Comparison of ENCODE assay signal across 1 cellular context in the genomic region with DNA sequence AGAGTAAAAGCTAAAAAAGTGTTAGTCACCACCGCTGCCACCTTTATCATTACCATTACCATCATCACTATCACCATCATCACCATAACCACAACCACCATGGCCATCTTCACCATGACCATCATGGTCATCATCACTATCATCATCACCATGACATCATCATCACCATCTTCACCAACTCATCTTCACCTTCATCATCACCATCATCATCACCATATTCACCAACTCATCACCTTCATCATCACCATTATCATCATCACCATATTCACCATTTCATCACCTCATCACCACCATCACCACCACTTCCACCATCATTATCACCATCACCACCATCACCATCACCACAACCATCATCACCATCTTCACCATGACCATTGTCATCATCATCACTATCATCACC.
TF ChIP-seq lines count a peak whose summit lies in the region.

No MANE protein-coding gene starts in this region.

TF ChIP-seq in K562, 482 proteins besides CTCF, POLR2A, EP300 and RAD21 (continued from another document):
- TF ChIP-seq NFIX (CRISPR knock-in tag; IDR thresholded peaks at IDR 0.05; ENCODE audit: low read depth): no peak
- no peak for TF ChIP-seq IFI16 (CRISPR knock-in tag; IDR thresholded peaks at IDR 0.05)
- TF ChIP-seq, protein P1, sequence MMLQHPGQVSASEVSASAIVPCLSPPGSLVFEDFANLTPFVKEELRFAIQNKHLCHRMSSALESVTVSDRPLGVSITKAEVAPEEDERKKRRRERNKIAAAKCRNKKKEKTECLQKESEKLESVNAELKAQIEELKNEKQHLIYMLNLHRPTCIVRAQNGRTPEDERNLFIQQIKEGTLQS (IDR thresholded peaks at IDR 0.05): peak; percentile 70; the same call in 1 of the 2 replicates
- TF ChIP-seq, protein P1 (CRISPR knock-in tag; conservative IDR thresholded peaks at IDR 0.05): no peak
- TF ChIP-seq, protein P2, sequence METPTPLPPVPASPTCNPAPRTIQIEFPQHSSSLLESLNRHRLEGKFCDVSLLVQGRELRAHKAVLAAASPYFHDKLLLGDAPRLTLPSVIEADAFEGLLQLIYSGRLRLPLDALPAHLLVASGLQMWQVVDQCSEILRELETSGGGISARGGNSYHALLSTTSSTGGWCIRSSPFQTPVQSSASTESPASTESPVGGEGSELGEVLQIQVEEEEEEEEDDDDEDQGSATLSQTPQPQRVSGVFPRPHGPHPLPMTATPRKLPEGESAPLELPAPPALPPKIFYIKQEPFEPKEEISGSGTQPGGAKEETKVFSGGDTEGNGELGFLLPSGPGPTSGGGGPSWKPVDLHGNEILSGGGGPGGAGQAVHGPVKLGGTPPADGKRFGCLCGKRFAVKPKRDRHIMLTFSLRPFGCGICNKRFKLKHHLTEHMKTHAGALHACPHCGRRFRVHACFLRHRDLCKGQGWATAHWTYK (CRISPR knock-in tag; IDR thresholded peaks at IDR 0.05): no peak
- TF ChIP-seq SRSF1 (IDR thresholded peaks at IDR 0.05; ENCODE audit: low read depth, low read length): no peak
- no peak for TF ChIP-seq IRF2 (CRISPR knock-in tag; IDR thresholded peaks at IDR 0.05)
- TF ChIP-seq TEAD2 (tag; IDR thresholded peaks at IDR 0.05): no peak
- TF ChIP-seq TSC22D4 (tag; IDR thresholded peaks at IDR 0.05): peak; percentile 66; the same call in 1 of the 2 replicates
- TF ChIP-seq NCOR1 (IDR thresholded peaks at IDR 0.05): no peak
- TF ChIP-seq HLTF (IDR thresholded peaks at IDR 0.05): 0 out of 2 replicates have a peak, but pooled peaks have one; percentile 44
- no peak for TF ChIP-seq RBM14 (IDR thresholded peaks at IDR 0.05; ENCODE audit: borderline replicate concordance, insufficient read depth, low read depth, low read length)
- TF ChIP-seq, protein P3, sequence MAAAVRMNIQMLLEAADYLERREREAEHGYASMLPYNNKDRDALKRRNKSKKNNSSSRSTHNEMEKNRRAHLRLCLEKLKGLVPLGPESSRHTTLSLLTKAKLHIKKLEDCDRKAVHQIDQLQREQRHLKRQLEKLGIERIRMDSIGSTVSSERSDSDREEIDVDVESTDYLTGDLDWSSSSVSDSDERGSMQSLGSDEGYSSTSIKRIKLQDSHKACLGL (CRISPR knock-in tag; IDR thresholded peaks at IDR 0.05; ENCODE audit: borderline replicate concordance, poor library complexity, severe bottlenecking): no peak
- no peak for TF ChIP-seq ZNF444 (CRISPR knock-in tag; IDR thresholded peaks at IDR 0.05)
- no peak for TF ChIP-seq TAL1 (IDR thresholded peaks at IDR 0.05)
- no peak for TF ChIP-seq ZNF77 (CRISPR knock-in tag; IDR thresholded peaks at IDR 0.05)
- no peak for TF ChIP-seq TCFL5 (CRISPR knock-in tag; conservative IDR thresholded peaks at IDR 0.05)
- TF ChIP-seq POLR2AphosphoS5 (IDR thresholded peaks at IDR 0.05; ENCODE audit: control insufficient read depth, insufficient read depth, low read depth, low read length): no peak
- TF ChIP-seq, protein P4, sequence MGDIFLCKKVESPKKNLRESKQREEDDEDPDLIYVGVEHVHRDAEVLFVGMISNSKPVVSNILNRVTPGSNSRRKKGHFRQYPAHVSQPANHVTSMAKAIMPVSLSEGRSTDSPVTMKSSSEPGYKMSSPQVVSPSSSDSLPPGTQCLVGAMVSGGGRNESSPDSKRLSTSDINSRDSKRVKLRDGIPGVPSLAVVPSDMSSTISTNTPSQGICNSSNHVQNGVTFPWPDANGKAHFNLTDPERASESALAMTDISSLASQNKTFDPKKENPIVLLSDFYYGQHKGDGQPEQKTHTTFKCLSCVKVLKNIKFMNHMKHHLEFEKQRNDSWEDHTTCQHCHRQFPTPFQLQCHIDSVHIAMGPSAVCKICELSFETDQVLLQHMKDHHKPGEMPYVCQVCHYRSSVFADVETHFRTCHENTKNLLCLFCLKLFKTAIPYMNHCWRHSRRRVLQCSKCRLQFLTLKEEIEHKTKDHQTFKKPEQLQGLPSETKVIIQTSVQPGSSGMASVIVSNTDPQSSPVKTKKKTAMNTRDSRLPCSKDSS (IDR thresholded peaks at IDR 0.05; ENCODE audit: low read depth, partially characterized antibody): peak; percentile 41
- TF ChIP-seq SMARCA5 (IDR thresholded peaks at IDR 0.05): peak; percentile 45; the same call in 1 of the 2 replicates
